ENCODE assay signal across 2 cellular contexts in genomic region chr5:34552686-34553085, GRCh38.
TF ChIP-seq lines count a peak whose summit lies in the region.

No MANE protein-coding gene starts in this region.

TF ChIP-seq in HEK293, 187 proteins besides CTCF, POLR2A, EP300 and RAD21 (continued from another document):
- TF ChIP-seq ZNF366 (tag by site-specific recombination; conservative IDR thresholded peaks at IDR 0.05): no peak

TF ChIP-seq in K562, 482 proteins besides CTCF, POLR2A, EP300 and RAD21 (continued from another document and continues in another):
- TF ChIP-seq AFF1 (IDR thresholded peaks at IDR 0.05; ENCODE audit: low read depth in 1 of 2, partially characterized antibody in 2 of 2): peak in 1 of 2 experiments; percentile 37
- TF ChIP-seq YY1 (IDR thresholded peaks at IDR 0.05; ENCODE audit: borderline replicate concordance in 1 of 3, control insufficient read depth in 1 of 3, extremely low read depth in 1 of 3, insufficient read depth in 3 of 3, insufficient read length in 1 of 3, insufficient replicate concordance in 2 of 3, low read depth in 1 of 3, low read length in 2 of 3): peak in 1 of 3 experiments; percentile 74
- peak; percentile 80 for TF ChIP-seq RAD51 (IDR thresholded peaks at IDR 0.05; ENCODE audit: borderline replicate concordance, low read depth)
- TF ChIP-seq REST (CRISPR knock-in tag; IDR thresholded peaks at IDR 0.05; ENCODE audit: low read depth): peak; percentile 85
- TF ChIP-seq EHMT2 (IDR thresholded peaks at IDR 0.05): peak; percentile 90
- peak in 1 of 2 experiments; percentile 23; a peak in 1 of 4 replicates for TF ChIP-seq RCOR1 (IDR thresholded peaks at IDR 0.05; ENCODE audit: borderline replicate concordance in 1 of 2, low read depth in 2 of 2, low read length in 2 of 2)
- no peak for TF ChIP-seq IRF2 (CRISPR knock-in tag; IDR thresholded peaks at IDR 0.05)
- TF ChIP-seq TAF9B (IDR thresholded peaks at IDR 0.05; ENCODE audit: partially characterized antibody): no peak
- TF ChIP-seq TFE3 (CRISPR knock-in tag; IDR thresholded peaks at IDR 0.05): 0 out of 2 replicates have a peak, but pooled peaks have one; percentile 8
- TF ChIP-seq MGA (IDR thresholded peaks at IDR 0.05): peak; percentile 40; the same call in 1 of the 2 replicates
- TF ChIP-seq FUS (optimal IDR thresholded peaks at IDR 0.05; ENCODE audit: low read depth, low read length): no peak
- no peak for TF ChIP-seq HDAC1 (IDR thresholded peaks at IDR 0.05)
- TF ChIP-seq RREB1 (CRISPR knock-in tag; IDR thresholded peaks at IDR 0.05): no peak
- no peak for TF ChIP-seq NR4A1 (CRISPR knock-in tag; IDR thresholded peaks at IDR 0.05)
- no peak for TF ChIP-seq NR4A1 (tag; IDR thresholded peaks at IDR 0.05)
- no peak for TF ChIP-seq NR1H2 (CRISPR knock-in tag; IDR thresholded peaks at IDR 0.05)
- TF ChIP-seq IRF1 (CRISPR knock-in tag; IDR thresholded peaks at IDR 0.05; ENCODE audit: borderline replicate concordance): no peak
